Comparison of ENCODE assay signal across 25 cellular contexts in genomic region chr2:30527411-30527810, GRCh38.
DNase-seq lines count a peak whose midpoint lies in the region; ATAC-seq and TF ChIP-seq lines count a peak whose summit lies in the region.
"Had no signal": no experiment of that assay in that cellular context is flagged by ENCODE, and none has a peak within 500 bp of the region (broad histone marks: within the 10 kb centered on the region; RNA-seq: fewer than 3 reads in every experiment).

No MANE protein-coding gene starts in this region.

- in situ Hi-C loops in astrocyte of the spinal cord (cut with HindIII; ENCODE audit: low sequenced_read_pairs) (no loop called here), HAP-1 (cut with MboI; ENCODE audit: low sequenced_read_pairs) (no loop called here)

- TF ChIP-seq CTCF in astrocyte of the spinal cord (IDR thresholded peaks at IDR 0.05; ENCODE audit: low read depth, low read length) (no peak), fibroblast of villous mesenchyme (IDR thresholded peaks at IDR 0.05; ENCODE audit: insufficient read depth, low read depth, low read length) (no peak), sigmoid colon (IDR thresholded peaks at IDR 0.05) (no peak)

- WGBS in sigmoid colon, 2 donors = 89 to 93% methylated on average over 2 of the region's 2 CpGs

- H3K27me3 ChIP-seq in sigmoid colon (no peaks in the 10 kb centered on the region), HAP-1 (ENCODE audit: low read depth) (no peaks in the 10 kb centered on the region)
- H3K27me3 ChIP-seq: BLaER1, colonic mucosa, MG63, ovary, right atrium auricular region, tibial nerve had no signal

- intact Hi-C loops in sigmoid colon (cut with DNase I) = no loop called here

- TF ChIP-seq EP300 in sigmoid colon (IDR thresholded peaks at IDR 0.05) = no peak

- H3K27ac ChIP-seq in sigmoid colon = peak overlapping the region in 3 of 4 donors; percentile 40 to 61 (median 42)
- H3K27ac ChIP-seq: BLaER1, colonic mucosa, ovary, right atrium auricular region, tibial nerve had no signal

- ATAC-seq in GM21576 (IDR thresholded peaks at IDR 0.05; ENCODE audit: unreplicated experiment) (no peak), GM18867 (IDR thresholded peaks at IDR 0.05; ENCODE audit: unreplicated experiment) (no peak)
- ATAC-seq: activated CD8-positive, alpha-beta T cell treated with anti-CD3 and anti-CD28 coated beads, Interleukin-2, amount 10 ng/mL, durations not matched to agents 7 days and 5 days; activated T-helper 17 cell treated with anti-CD3 and anti-CD28 coated beads, Interleukin-2, amount 50 U/mL, for 72 hours; left cardiac atrium had no signal

- H3K4me1 ChIP-seq in sigmoid colon = peaks cover 0 to 25% (median 10%) of the 10 kb centered on the region in 4 donors
- H3K4me1 ChIP-seq in HAP-1 = peaks cover 23% of the 10 kb centered on the region
- H3K4me1 ChIP-seq: BLaER1, colonic mucosa, right atrium auricular region, tibial nerve had no signal

- no peaks in the 10 kb centered on the region for H3K9me3 ChIP-seq in sigmoid colon
- H3K9me3 ChIP-seq in HAP-1 = peaks cover 5% of the 10 kb centered on the region; the same call in 1 of the 2 replicates
- H3K9me3 ChIP-seq: colonic mucosa, MG63, ovary had no signal

- no peak for TF ChIP-seq POLR2A in sigmoid colon (IDR thresholded peaks at IDR 0.05)

- H3K36me3 ChIP-seq in sigmoid colon (no peaks in the 10 kb centered on the region), HAP-1 (replicated peaks) (peaks cover 3% of the 10 kb centered on the region; the same call in 1 of the 2 replicates)
- H3K36me3 ChIP-seq: colonic mucosa, ovary, right atrium auricular region had no signal

- DNase-seq in GM03348 (ENCODE audit: low spot score) = peak; percentile 8
- DNase-seq in astrocyte of the spinal cord (ENCODE audit: low read depth, low spot score) = peak; percentile 31
- DNase-seq in fibroblast of villous mesenchyme (ENCODE audit: low read depth) = peak; percentile 26
- no peak for DNase-seq in sigmoid colon
- no peak for DNase-seq in activated naive CD4-positive, alpha-beta T cell (lab: John Stamatoyannopoulos, UW)
- DNase-seq in HAP-1 (ENCODE audit: low spot score in 2 of 2) = no peak
- DNase-seq: activated CD4-positive, alpha-beta T cell treated with anti-CD3 and anti-CD28 coated beads for 4 hours; activated CD8-positive, alpha-beta T cell treated with anti-CD3 and anti-CD28 coated beads, Interleukin-2, amount 10 ng/mL, durations not matched to agents 7 days and 5 days; amygdala; colonic mucosa; effector CD8-positive, alpha-beta T cell; hippocampal formation; KG1; left cardiac atrium; NCI-H526; ovary; stimulated activated CD4-positive, alpha-beta T cell treated with anti-CD3 and anti-CD28 coated beads, Interleukin-2, amount 100 ng/mL, for 48 hours; T-helper 9 cell had no signal

- no peak overlapping the region for H3K4me3 ChIP-seq in astrocyte of the spinal cord (ENCODE audit: low read depth, low read length)
- no peak overlapping the region for H3K4me3 ChIP-seq in fibroblast of villous mesenchyme (ENCODE audit: low read depth, low read length)
- no peak overlapping the region for H3K4me3 ChIP-seq in sigmoid colon
- H3K4me3 ChIP-seq in HAP-1 = no peak overlapping the region
- H3K4me3 ChIP-seq: BLaER1, colonic mucosa, MG63, ovary, right atrium auricular region, tibial nerve had no signal

Comparison
In these comparisons a context has a peak if more than half of its experiments do, and no peak if none do; other contexts are left out.
1. DNase-seq: peak in GM03348 (single experiment), astrocyte of the spinal cord (single experiment) and fibroblast of villous mesenchyme (single experiment); none in sigmoid colon (single experiment), activated naive CD4-positive, alpha-beta T cell (0 of 4) and HAP-1 (0 of 2).